Comparison of ENCODE assay signal across 11 cellular contexts in the genomic region with DNA sequence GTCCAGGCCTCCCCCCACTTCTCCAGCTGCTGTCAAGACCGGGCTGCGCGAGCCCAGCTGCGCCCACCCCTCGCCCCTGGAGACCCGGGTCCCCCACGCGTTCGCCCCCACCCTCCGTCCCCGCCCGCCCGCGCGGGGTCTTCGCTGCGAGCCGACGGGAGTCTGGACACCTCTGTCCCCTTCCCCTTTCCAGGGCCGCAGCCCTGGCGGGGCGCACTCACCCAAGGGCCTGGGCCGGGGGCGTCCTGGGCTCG. TPM values are rescaled to one million over a fixed set of nuclear protein-coding genes. Genes with fewer than 3 reads are reported as not detected.
DNase-seq lines count a peak whose midpoint lies in the region; ATAC-seq and TF ChIP-seq lines count a peak whose summit lies in the region.
"Had no signal": no experiment of that assay in that cellular context is flagged by ENCODE, and none has a peak within 500 bp of the region (broad histone marks: within the 10 kb centered on the region; RNA-seq: fewer than 3 reads in every experiment).

No MANE protein-coding gene starts in this region.

- POLR2A ChIA-PET in activated CD4-positive, alpha-beta memory T cell treated with anti-CD3 and anti-CD28 coated beads for 36 hours (lab: Charles Lee) = no interaction called here
- POLR2A ChIA-PET in activated CD4-positive, alpha-beta memory T cell treated with anti-CD3 and anti-CD28 coated beads, Interleukin-2, amount 10 ng/mL, durations not matched to agents 7 days and 5 days (lab: Charles Lee) = interaction anchor here (1.2 to 1.5 kb wide), 2 partner anchors 100 to 114 kb away, joined by 3 to 5 read pairs; partner anchors contain the start of gene USP48

- H3K4me1 Mint-ChIP-seq in activated CD4-positive, alpha-beta memory T cell treated with anti-CD3 and anti-CD28 coated beads for 36 hours (ENCODE audit: low read depth) = peaks cover 16% of the 10 kb centered on the region
- H3K4me1 Mint-ChIP-seq in activated CD4-positive, alpha-beta memory T cell treated with anti-CD3 and anti-CD28 coated beads, Interleukin-2, amount 10 ng/mL, durations not matched to agents 7 days and 5 days = peaks cover 8% of the 10 kb centered on the region

- H3K79me2 ChIP-seq in mammary epithelial cell (ENCODE audit: insufficient read depth, low read length) = no peaks in the 10 kb centered on the region

- H3K4me3 Mint-ChIP-seq in activated CD4-positive, alpha-beta memory T cell treated with anti-CD3 and anti-CD28 coated beads for 36 hours = no peak overlapping the region
- H3K4me3 Mint-ChIP-seq in activated CD4-positive, alpha-beta memory T cell treated with anti-CD3 and anti-CD28 coated beads, Interleukin-2, amount 10 ng/mL, durations not matched to agents 7 days and 5 days = no peak overlapping the region

- intact Hi-C loops in activated CD4-positive, alpha-beta memory T cell treated with anti-CD3 and anti-CD28 coated beads for 36 hours (cut with micrococcal nuclease) = no loop called here
- intact Hi-C loops in mammary epithelial cell (cut with micrococcal nuclease) = no loop called here
- intact Hi-C loops in testis (cut with DNase I; ENCODE audit: low total_unique reads) = no loop called here

- peaks cover 21% of the 10 kb centered on the region for H3K27me3 Mint-ChIP-seq in activated CD4-positive, alpha-beta memory T cell treated with anti-CD3 and anti-CD28 coated beads for 36 hours
- peaks cover 38% of the 10 kb centered on the region for H3K27me3 Mint-ChIP-seq in activated CD4-positive, alpha-beta memory T cell treated with anti-CD3 and anti-CD28 coated beads, Interleukin-2, amount 10 ng/mL, durations not matched to agents 7 days and 5 days

- H3K27ac Mint-ChIP-seq in activated CD4-positive, alpha-beta memory T cell treated with anti-CD3 and anti-CD28 coated beads for 36 hours = no peak overlapping the region
- no peak overlapping the region for H3K27ac Mint-ChIP-seq in activated CD4-positive, alpha-beta memory T cell treated with anti-CD3 and anti-CD28 coated beads, Interleukin-2, amount 10 ng/mL, durations not matched to agents 7 days and 5 days
- H3K27ac Mint-ChIP-seq: stimulated activated naive CD8-positive, alpha-beta T cell treated with anti-CD3 and anti-CD28 coated beads, Interleukin-15, Interleukin-2, amounts not matched to agents 100 ng/mL and 50 ng/mL, for 24 hours had no signal

- H3K9me3 Mint-ChIP-seq in activated CD4-positive, alpha-beta memory T cell treated with anti-CD3 and anti-CD28 coated beads for 36 hours = no peaks in the 10 kb centered on the region
- no peaks in the 10 kb centered on the region for H3K9me3 Mint-ChIP-seq in activated CD4-positive, alpha-beta memory T cell treated with anti-CD3 and anti-CD28 coated beads, Interleukin-2, amount 10 ng/mL, durations not matched to agents 7 days and 5 days
- H3K9me3 Mint-ChIP-seq: stimulated activated naive CD8-positive, alpha-beta T cell treated with anti-CD3 and anti-CD28 coated beads, Interleukin-15, Interleukin-2, amounts not matched to agents 100 ng/mL and 50 ng/mL, for 24 hours had no signal

- no peaks in the 10 kb centered on the region for H3K9me3 ChIP-seq in mammary epithelial cell (replicated peaks; ENCODE audit: insufficient read depth, low read length)
- H3K9me3 ChIP-seq in testis = no peaks in the 10 kb centered on the region

- H3K9ac ChIP-seq in mammary epithelial cell (ENCODE audit: insufficient read depth, low read length) = no peak overlapping the region

- H2AFZ ChIP-seq in mammary epithelial cell (ENCODE audit: low read depth, low read length) = no peak overlapping the region

- H3K27ac ChIP-seq in mammary epithelial cell (ENCODE audit: insufficient read depth, low read depth, low read length) = no peak overlapping the region
- H3K27ac ChIP-seq in testis = no peak overlapping the region

- H4K20me1 ChIP-seq in mammary epithelial cell (ENCODE audit: insufficient read depth, low read length) = no peaks in the 10 kb centered on the region

- peak; percentile 7 for DNase-seq in activated CD4-positive, alpha-beta memory T cell treated with anti-CD3 and anti-CD28 coated beads for 36 hours
- DNase-seq in activated CD4-positive, alpha-beta memory T cell treated with anti-CD3 and anti-CD28 coated beads, Interleukin-2, amount 10 ng/mL, durations not matched to agents 7 days and 5 days = no peak
- DNase-seq in mammary epithelial cell = no peak
- DNase-seq in left lobe of liver (ENCODE audit: low spot score) = peak; percentile 52
- DNase-seq in testis = no peak
- DNase-seq in pons (ENCODE audit: low spot score) = no peak
- no peak for DNase-seq in glomerular visceral epithelial cell (ENCODE audit: extremely low spot score)
- DNase-seq: NCI-H446 had no signal

- TF ChIP-seq CTCF in mammary epithelial cell (conservative IDR thresholded peaks at IDR 0.05 in 1 of 2, IDR thresholded peaks at IDR 0.05 in 1 of 2; ENCODE audit: extremely low read depth in 1 of 2, insufficient read depth in 1 of 2, low read depth in 1 of 2, low read length in 2 of 2) = no peak
- no peak for TF ChIP-seq CTCF in testis (IDR thresholded peaks at IDR 0.05)

- H3K27me3 ChIP-seq in mammary epithelial cell (ENCODE audit: insufficient read depth, low read length) = peaks cover 12% of the 10 kb centered on the region
- H3K27me3 ChIP-seq in testis = no peaks in the 10 kb centered on the region

- BruUV-seq in mammary epithelial cell (replicated peaks; lab: Mats Ljungman, UMichigan) = no TSS peak

- no CpG with 5 or more reads among the region's 25 CpGs for WGBS in mammary epithelial cell (ENCODE audit: low coverage, missing lambda C conversion rate)
- 1% methylated on average over 22 of the region's 25 CpGs; no CpG with 5 or more reads in 1 of the 2 donors for WGBS in testis, 2 donors

- dilution Hi-C loops in mammary epithelial cell (cut with HindIII; ENCODE audit: low sequenced_read_pairs) = no loop called here

- CTCF ChIA-PET in activated CD4-positive, alpha-beta memory T cell treated with anti-CD3 and anti-CD28 coated beads for 36 hours (lab: Charles Lee) = interaction anchor here (1.0 kb wide), 1 partner anchor 9 kb away, joined by 3 read pairs; no protein-coding TSS in a partner anchor
- CTCF ChIA-PET in activated CD4-positive, alpha-beta memory T cell treated with anti-CD3 and anti-CD28 coated beads, Interleukin-2, amount 10 ng/mL, durations not matched to agents 7 days and 5 days (lab: Charles Lee) = interaction anchor here (0.9 kb wide), 1 partner anchor 50 kb away, joined by 3 read pairs; no protein-coding TSS in a partner anchor
- CTCF ChIA-PET in mammary epithelial cell (lab: Charles Lee; ENCODE audit: low non-redundant PET) = no interaction called here

- H3K4me1 ChIP-seq in mammary epithelial cell (ENCODE audit: insufficient read depth, low read length) (peaks cover 12% of the 10 kb centered on the region), testis (peaks cover 15% of the 10 kb centered on the region)

- in situ Hi-C loops in mammary epithelial cell (cut with MboI; ENCODE audit: low sequenced_read_pairs in 2 of 2) = loop anchor here in 1 of 2 donors (25.0 kb wide), 1 partner anchor 157 kb away; the partner anchor contains the start of gene ALPL

- H3K36me3 Mint-ChIP-seq in activated CD4-positive, alpha-beta memory T cell treated with anti-CD3 and anti-CD28 coated beads for 36 hours = no peaks in the 10 kb centered on the region
- no peaks in the 10 kb centered on the region for H3K36me3 Mint-ChIP-seq in activated CD4-positive, alpha-beta memory T cell treated with anti-CD3 and anti-CD28 coated beads, Interleukin-2, amount 10 ng/mL, durations not matched to agents 7 days and 5 days (ENCODE audit: low read depth)

- no peak for TF ChIP-seq POLR2A in testis (IDR thresholded peaks at IDR 0.05)

- ATAC-seq in left lobe of liver = no peak
- ATAC-seq in GM18907 (IDR thresholded peaks at IDR 0.05; ENCODE audit: unreplicated experiment) = no peak

- peak overlapping the region; percentile 20 for H3K4me2 ChIP-seq in mammary epithelial cell (ENCODE audit: insufficient read depth, low read depth, low read length)

- H3K4me3 ChIP-seq in mammary epithelial cell (replicated peaks in 1 of 3; ENCODE audit: insufficient read depth in 1 of 3, low read depth in 2 of 3, low read length in 3 of 3) (peak overlapping the region in 1 of 3 experiments; percentile 25), testis (peak overlapping the region; percentile 36 to 47)

- H3K36me3 ChIP-seq in mammary epithelial cell (ENCODE audit: insufficient read depth, low read length) (no peaks in the 10 kb centered on the region), testis (ENCODE audit: low read depth, missing control alignments) (no peaks in the 10 kb centered on the region)

RNA-seq across cellular contexts. Expression of gene RAP1GAP, which starts 0.2 kb away (rescaled TPM):
- total RNA-seq in activated CD4-positive, alpha-beta memory T cell treated with anti-CD3 and anti-CD28 coated beads for 36 hours = 1 to 10 TPM; 1.1 to 1.7 TPM
- total RNA-seq in activated CD4-positive, alpha-beta memory T cell treated with anti-CD3 and anti-CD28 coated beads, Interleukin-2, amount 10 ng/mL, durations not matched to agents 7 days and 5 days = under 1 TPM in 1 of 2 experiments, not detected in 1; 0.15 TPM
- total RNA-seq in mammary epithelial cell (under 1 TPM; 0.17 to 0.54 TPM), left lobe of liver (10.8 TPM), testis (1 to 10 TPM; 8.0 to 8.4 TPM)
- polyA plus RNA-seq in mammary epithelial cell (0.31 TPM), testis (ENCODE audit: insufficient read depth, low read depth, low replicate concordance) (7.4 TPM)
- 0.52 TPM for polyA minus RNA-seq in mammary epithelial cell
- total RNA-seq: glomerular endothelial cell had no signal

Comparison
In these comparisons a context has a peak if more than half of its experiments do, and no peak if none do; other contexts are left out.
1. DNase-seq: peak in activated CD4-positive, alpha-beta memory T cell treated with anti-CD3 and anti-CD28 coated beads for 36 hours (single experiment) and left lobe of liver (single experiment); none in activated CD4-positive, alpha-beta memory T cell treated with anti-CD3 and anti-CD28 coated beads, Interleukin-2, amount 10 ng/mL, durations not matched to agents 7 days and 5 days (single experiment), mammary epithelial cell (single experiment), testis (single experiment), pons (single experiment) and glomerular visceral epithelial cell (single experiment).